In the genomic region with DNA sequence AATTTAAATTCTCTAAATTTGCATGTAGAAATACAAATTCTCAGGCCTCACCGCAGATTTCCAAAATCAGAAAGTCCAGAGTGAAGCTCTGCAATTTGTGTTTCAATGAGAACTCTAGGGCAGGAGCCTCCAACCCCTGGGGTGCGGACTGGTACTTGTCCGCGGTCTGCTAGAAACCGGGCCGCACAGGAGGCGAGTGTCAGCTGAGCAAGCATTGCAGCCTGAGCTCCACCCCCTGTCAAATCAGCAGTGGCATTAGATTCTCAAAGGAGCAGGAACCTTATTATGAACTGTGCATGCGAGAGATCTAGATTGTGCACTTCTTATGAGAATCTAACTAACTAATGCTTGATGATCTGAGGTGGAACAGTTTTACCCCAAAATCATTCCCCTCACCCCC, we compare ENCODE assay signal across 16 cellular contexts.
DNase-seq lines count a peak whose midpoint lies in the region; ATAC-seq lines count a peak whose summit lies in the region.
"Had no signal": no experiment of that assay in that cellular context is flagged by ENCODE, and none has a peak within 500 bp of the region (broad histone marks: within the 10 kb centered on the region; RNA-seq: fewer than 3 reads in every experiment).

No MANE protein-coding gene starts in this region.

- WGBS in HUES64, result 12% methylated on average over 8 of the region's 8 CpGs

- H3K27ac ChIP-seq in HUES64 (ENCODE audit: low read depth, low read length), result peak overlapping the region; percentile 83
- H3K27ac ChIP-seq: heart right ventricle, parathyroid adenoma, thoracic aorta, WERI-Rb-1 had no signal

- H3K9ac ChIP-seq in HUES64 (ENCODE audit: low read depth, low read length), result peak overlapping the region; percentile 31; the same call in 1 of the 2 replicates
- H3K9ac ChIP-seq: parathyroid adenoma had no signal

- DNase-seq in A172 (ENCODE audit: low spot score), result peak; percentile 14
- DNase-seq in SHP77 (lab: John Stamatoyannopoulos, UW), result peak; percentile 68 to 80
- DNase-seq in left kidney (ENCODE audit: low read depth, low spot score), result peak; percentile 10
- DNase-seq in SKM-1 (lab: John Stamatoyannopoulos, UW; ENCODE audit: unreplicated experiment), result no peak
- no peak for DNase-seq in activated CD4-positive, alpha-beta T cell treated with anti-CD3 and anti-CD28 coated beads, Interleukin-2, amount 50 U/mL, for 48 hours
- no peak for DNase-seq in activated naive CD4-positive, alpha-beta T cell treated with Interleukin-2 at 50 U/mL for 16 hours
- DNase-seq: activated naive CD8-positive, alpha-beta T cell treated with anti-CD3 and anti-CD28 coated beads, Interleukin-2, amount 10 ng/mL, durations not matched to agents 7 days and 5 days; activated T-cell treated with anti-CD3 and anti-CD28 coated beads for 4 hours; heart right ventricle; HFFc6; MV-4-11; WERI-Rb-1 had no signal

- no peaks in the 10 kb centered on the region for H3K27me3 ChIP-seq in HUES64 (ENCODE audit: insufficient read depth, low read length)

- H3K9me3 ChIP-seq in HUES64 (ENCODE audit: insufficient read depth, low read depth, low read length), result peaks cover 13% of the 10 kb centered on the region; the same call in 1 of the 2 replicates
- H3K9me3 ChIP-seq: thoracic aorta had no signal

- H3K4me3 ChIP-seq in HUES64 (ENCODE audit: low read length), result peak overlapping the region; percentile 20
- H3K4me3 ChIP-seq: heart right ventricle, thoracic aorta had no signal

- no peak for ATAC-seq in HG03095 (IDR thresholded peaks at IDR 0.05; ENCODE audit: unreplicated experiment)
- ATAC-seq: heart right ventricle had no signal

- no peaks in the 10 kb centered on the region for H3K36me3 ChIP-seq in HUES64 (ENCODE audit: insufficient read depth, low read length)
- H3K36me3 ChIP-seq: heart right ventricle, thoracic aorta, WERI-Rb-1 had no signal

- H3K4me1 ChIP-seq in HUES64 (ENCODE audit: insufficient read depth, low read length), result peaks cover 31% of the 10 kb centered on the region
- H3K4me1 ChIP-seq: heart right ventricle, parathyroid adenoma had no signal

Comparison
In these comparisons a context has a peak if more than half of its experiments do, and no peak if none do; other contexts are left out.
1. DNase-seq: peak in A172 (single experiment), SHP77 (2 of 2) and left kidney (single experiment); none in SKM-1 (single experiment), activated CD4-positive, alpha-beta T cell treated with anti-CD3 and anti-CD28 coated beads, Interleukin-2, amount 50 U/mL, for 48 hours (0 of 2) and activated naive CD4-positive, alpha-beta T cell treated with Interleukin-2 at 50 U/mL for 16 hours (single experiment).